In genomic region chr12:125143491-125143890, GRCh38 we compare ENCODE assay signal across 1 cellular context.
TF ChIP-seq lines count a peak whose summit lies in the region.

No MANE protein-coding gene starts in this region.

TF ChIP-seq in WTC11, 78 proteins besides CTCF, POLR2A, EP300 and RAD21 (continued from another document):
- TF ChIP-seq ATF6 (CRISPR knock-in tag; IDR thresholded peaks at IDR 0.05) (no peak), NFATC4 (CRISPR knock-in tag; IDR thresholded peaks at IDR 0.05) (no peak), SP1 (CRISPR knock-in tag; conservative IDR thresholded peaks at IDR 0.05) (no peak), CREB1 (CRISPR knock-in tag; IDR thresholded peaks at IDR 0.05) (no peak), KAT7 (CRISPR knock-in tag; IDR thresholded peaks at IDR 0.05; ENCODE audit: borderline replicate concordance) (no peak), ATF1 (CRISPR knock-in tag; IDR thresholded peaks at IDR 0.05) (no peak), RELA (CRISPR knock-in tag; IDR thresholded peaks at IDR 0.05; ENCODE audit: borderline replicate concordance) (no peak), ZNF263 (CRISPR knock-in tag; IDR thresholded peaks at IDR 0.05; ENCODE audit: low read depth) (no peak), SMAD3 (CRISPR knock-in tag; IDR thresholded peaks at IDR 0.05; ENCODE audit: borderline replicate concordance) (no peak), GRHL2 (CRISPR knock-in tag; IDR thresholded peaks at IDR 0.05; ENCODE audit: insufficient replicate concordance, severe bottlenecking) (no peak), NR1H2 (CRISPR knock-in tag; IDR thresholded peaks at IDR 0.05) (no peak), GTF2I (CRISPR knock-in tag; conservative IDR thresholded peaks at IDR 0.05) (no peak), ZNF671 (CRISPR knock-in tag; IDR thresholded peaks at IDR 0.05) (no peak), TEAD1 (CRISPR knock-in tag; IDR thresholded peaks at IDR 0.05) (no peak), CREM (CRISPR knock-in tag; IDR thresholded peaks at IDR 0.05) (no peak), ZNF232 (CRISPR knock-in tag; IDR thresholded peaks at IDR 0.05) (no peak), SMAD4 (CRISPR knock-in tag; IDR thresholded peaks at IDR 0.05) (no peak)
